8 cellular contexts compared by ENCODE assay signal in the genomic region with DNA sequence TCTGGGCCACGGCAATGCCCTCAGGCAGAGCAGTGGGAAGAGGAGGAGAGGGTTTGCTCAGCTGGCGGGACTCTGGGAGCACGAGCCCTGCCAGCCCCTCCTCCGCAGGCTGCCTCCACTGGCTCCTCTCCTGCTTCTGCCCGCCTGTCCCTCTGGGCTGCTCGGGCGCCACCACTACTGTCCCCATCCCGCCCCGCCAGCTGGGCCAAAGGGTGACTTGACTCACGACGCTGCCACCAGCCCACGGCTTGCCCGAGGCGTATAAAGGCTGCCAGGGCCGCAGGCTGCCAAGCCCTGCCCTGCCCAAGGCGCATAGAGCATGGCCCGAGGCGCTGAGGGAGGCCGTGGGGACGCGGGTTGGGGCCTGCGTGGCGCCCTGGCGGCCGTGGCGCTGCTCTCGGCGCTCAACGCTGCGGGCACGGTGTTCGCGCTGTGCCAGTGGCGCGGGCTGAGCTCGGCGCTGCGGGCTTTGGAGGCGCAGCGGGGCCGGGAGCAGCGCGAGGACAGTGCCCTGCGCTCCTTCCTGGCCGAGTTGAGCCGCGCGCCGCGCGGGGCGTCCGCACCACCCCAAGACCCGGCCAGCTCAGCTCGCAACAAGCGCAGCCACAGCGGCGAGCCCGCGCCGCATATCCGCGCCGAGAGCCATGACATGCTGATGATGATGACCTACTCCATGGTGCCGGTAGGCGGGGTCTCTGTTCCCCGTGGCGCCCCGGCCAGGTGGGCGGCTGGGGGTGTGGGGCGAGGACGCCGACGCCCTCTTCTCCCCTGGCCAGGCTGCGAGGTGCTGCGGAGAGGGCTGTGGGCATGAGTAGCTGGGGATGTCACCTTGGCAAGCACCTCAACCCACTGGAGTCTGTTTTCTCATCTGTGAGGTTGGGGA. TPM values are rescaled to one million over a fixed set of nuclear protein-coding genes. Genes with fewer than 3 reads are reported as not detected.
DNase-seq lines count a peak whose midpoint lies in the region; ATAC-seq and TF ChIP-seq lines count a peak whose summit lies in the region.

Gene GLDN, plus strand, starts transcription at position 290 of the 883 bp plus-strand sequence. Its CDS starts 30 bp downstream, at position 320.

- CTCF ChIA-PET in SK-N-SH (lab: Yijun Ruan, JAX) = interaction anchor here (1.1 to 1.8 kb wide), 5 partner anchors 39 to 149 kb away, joined by 3 to 7 read pairs (median 4); no protein-coding TSS in a partner anchor

- peak within 1 kb of the TSS; percentile 47; the same call in 1 of the 2 replicates for H3K4me2 ChIP-seq in SK-N-SH

- H4K20me1 ChIP-seq in SK-N-SH (ENCODE audit: insufficient read depth) = no peaks in the 10 kb centered on the region

- intact Hi-C loops in left ventricle myocardium superior (cut with micrococcal nuclease) = no loop called here

- no peak for TF ChIP-seq EP300 in SK-N-SH (IDR thresholded peaks at IDR 0.05; ENCODE audit: borderline replicate concordance in 1 of 2, low read depth in 1 of 2, low read length in 1 of 2)

- DNase-seq in G401 (ENCODE audit: low spot score) (peak; percentile 9), SK-N-SH (peak; percentile 80), left ventricle myocardium superior (peak; percentile 80), pons (ENCODE audit: low spot score) (peak; percentile 87)
- DNase-seq in activated CD4-positive, alpha-beta T cell treated with anti-CD3 and anti-CD28 coated beads, Interleukin-2, amount 50 U/mL, for 1 hour = no peak

- no peaks in the 10 kb centered on the region for H3K9me3 ChIP-seq in SK-N-SH

- no peak within 1 kb of the TSS for H2AFZ ChIP-seq in SK-N-SH (ENCODE audit: low read depth)

- H3K4me1 ChIP-seq in SK-N-SH (ENCODE audit: control insufficient read depth in 1 of 2, insufficient read depth in 2 of 2, low read depth in 1 of 2, low read length in 1 of 2) = peaks cover 0 to 10% of the 10 kb centered on the region in 2 experiments; a peak in 1 of 4 replicates

- POLR2A ChIA-PET in SK-N-SH (lab: Yijun Ruan, JAX) = no interaction called here

- no peaks in the 10 kb centered on the region for H3K9me2 ChIP-seq in SK-N-SH

- peak within 1 kb of the TSS in 1 of 2 experiments; percentile 35; a peak in 1 of 4 replicates for H3K4me3 ChIP-seq in SK-N-SH (ENCODE audit: low read depth in 2 of 2, low read length in 1 of 2)

- no peak within 1 kb of the TSS for H3K9ac ChIP-seq in SK-N-SH

- in situ Hi-C loops in G401 (cut with HindIII; ENCODE audit: low sequenced_read_pairs) = no loop called here

- TF ChIP-seq RAD21 in SK-N-SH (IDR thresholded peaks at IDR 0.05; ENCODE audit: low read length) = no peak

- peaks cover 12% of the 10 kb centered on the region; the same call in 1 of the 2 replicates for H3K27me3 ChIP-seq in SK-N-SH (ENCODE audit: insufficient read depth)

- no peak within 1 kb of the TSS for H3K27ac ChIP-seq in SK-N-SH (ENCODE audit: low read depth in 2 of 2, low read length in 1 of 2)

- no peaks in the 10 kb centered on the region for H3K36me3 ChIP-seq in SK-N-SH (replicated peaks in 1 of 2; ENCODE audit: control insufficient read depth in 1 of 2, insufficient read depth in 2 of 2, low read length in 1 of 2)

- no peaks in the 10 kb centered on the region for H3K79me2 ChIP-seq in SK-N-SH (ENCODE audit: insufficient read depth)

- no peak for TF ChIP-seq CTCF in SK-N-SH (IDR thresholded peaks at IDR 0.05)

- WGBS in SK-N-SH (ENCODE audit: low lambda C conversion rate) = 3% methylated on average over 5 of the region's 76 CpGs

- ATAC-seq in left ventricle myocardium superior (peak; percentile 94), HG03520 (IDR thresholded peaks at IDR 0.05; ENCODE audit: unreplicated experiment) (no peak), GM21619 (IDR thresholded peaks at IDR 0.05; ENCODE audit: unreplicated experiment) (no peak), GM19351 (IDR thresholded peaks at IDR 0.05; ENCODE audit: unreplicated experiment) (no peak)

- no peaks in the 10 kb centered on the region for H3F3A ChIP-seq in SK-N-SH (replicated peaks; ENCODE audit: insufficient read depth)

TF ChIP-seq in SK-N-SH, 30 proteins besides CTCF, POLR2A, EP300 and RAD21:
- TF ChIP-seq ELF1 (IDR thresholded peaks at IDR 0.05) (no peak), ZBTB33 (IDR thresholded peaks at IDR 0.05; ENCODE audit: borderline replicate concordance, low read depth) (no peak), GABPA (IDR thresholded peaks at IDR 0.05; ENCODE audit: low read depth) (no peak), CHD2 (IDR thresholded peaks at IDR 0.05; ENCODE audit: low read length, partially characterized antibody) (no peak), YY1 (IDR thresholded peaks at IDR 0.05; ENCODE audit: low read depth) (no peak), NRF1 (IDR thresholded peaks at IDR 0.05; ENCODE audit: low read depth, low read length) (no peak), TCF12 (IDR thresholded peaks at IDR 0.05) (no peak), TEAD4 (IDR thresholded peaks at IDR 0.05; ENCODE audit: borderline replicate concordance, insufficient read depth) (no peak), SIN3A (IDR thresholded peaks at IDR 0.05; ENCODE audit: borderline replicate concordance, low read depth, low read length) (no peak), FOXJ3 (CRISPR knock-in tag; IDR thresholded peaks at IDR 0.05) (no peak), NFIC (IDR thresholded peaks at IDR 0.05; ENCODE audit: borderline replicate concordance) (no peak), MEF2A (IDR thresholded peaks at IDR 0.05; ENCODE audit: borderline replicate concordance, low read depth) (no peak), TAF1 (IDR thresholded peaks at IDR 0.05; ENCODE audit: borderline replicate concordance, low read depth, low read length) (no peak), USF2 (IDR thresholded peaks at IDR 0.05; ENCODE audit: borderline replicate concordance, low read depth, low read length) (no peak), POLR2AphosphoS5 (IDR thresholded peaks at IDR 0.05; ENCODE audit: low read depth, low read length) (no peak), GATA2 (CRISPR knock-in tag; IDR thresholded peaks at IDR 0.05) (no peak), EZH2phosphoT487 (IDR thresholded peaks at IDR 0.05; ENCODE audit: borderline replicate concordance, low read depth) (no peak)
- TF ChIP-seq, protein P1, sequence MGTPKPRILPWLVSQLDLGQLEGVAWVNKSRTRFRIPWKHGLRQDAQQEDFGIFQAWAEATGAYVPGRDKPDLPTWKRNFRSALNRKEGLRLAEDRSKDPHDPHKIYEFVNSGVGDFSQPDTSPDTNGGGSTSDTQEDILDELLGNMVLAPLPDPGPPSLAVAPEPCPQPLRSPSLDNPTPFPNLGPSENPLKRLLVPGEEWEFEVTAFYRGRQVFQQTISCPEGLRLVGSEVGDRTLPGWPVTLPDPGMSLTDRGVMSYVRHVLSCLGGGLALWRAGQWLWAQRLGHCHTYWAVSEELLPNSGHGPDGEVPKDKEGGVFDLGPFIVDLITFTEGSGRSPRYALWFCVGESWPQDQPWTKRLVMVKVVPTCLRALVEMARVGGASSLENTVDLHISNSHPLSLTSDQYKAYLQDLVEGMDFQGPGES (IDR thresholded peaks at IDR 0.05; ENCODE audit: low read depth, low read length) = no peak
- TF ChIP-seq, protein P2, sequence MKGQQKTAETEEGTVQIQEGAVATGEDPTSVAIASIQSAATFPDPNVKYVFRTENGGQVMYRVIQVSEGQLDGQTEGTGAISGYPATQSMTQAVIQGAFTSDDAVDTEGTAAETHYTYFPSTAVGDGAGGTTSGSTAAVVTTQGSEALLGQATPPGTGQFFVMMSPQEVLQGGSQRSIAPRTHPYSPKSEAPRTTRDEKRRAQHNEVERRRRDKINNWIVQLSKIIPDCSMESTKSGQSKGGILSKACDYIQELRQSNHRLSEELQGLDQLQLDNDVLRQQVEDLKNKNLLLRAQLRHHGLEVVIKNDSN (IDR thresholded peaks at IDR 0.05; ENCODE audit: borderline replicate concordance, low read depth) = no peak

RNA-seq across cellular contexts. Expression of gene GLDN, which starts in this region (rescaled TPM):
- not detected in 2 replicates for total RNA-seq in G401 (2014; rRNA removed; shearing (Covaris generic))
- polyA plus RNA-seq in SK-N-SH (2012; rRNA removed) = not detected in 2 replicates
- 0.01 TPM in 1 of 2 replicates, not detected in the other for polyA plus RNA-seq in SK-N-SH (2012; cell fraction: cytosol; rRNA removed)
- 0.02 TPM in 1 of 2 replicates, not detected in the other for polyA plus RNA-seq in SK-N-SH (2012; cell fraction: nucleus; rRNA removed)
- 10.8 TPM for total RNA-seq in left ventricle myocardium superior

Comparison
In these comparisons a context has a peak if more than half of its experiments do, and no peak if none do; other contexts are left out.
1. RNA of gene GLDN (total RNA-seq): 10.8 TPM in left ventricle myocardium superior (single experiment); not detected in G401; every median in the first group is over 10 times any median in the second.
2. Peak in DNase-seq in G401; RNA of the gene not detected or under 1 TPM.
3. Peak in DNase-seq and H3K4me2 ChIP-seq in SK-N-SH; RNA of the gene not detected or under 1 TPM.